Comparison of ENCODE assay signal across 1 cellular context in the genomic region with DNA sequence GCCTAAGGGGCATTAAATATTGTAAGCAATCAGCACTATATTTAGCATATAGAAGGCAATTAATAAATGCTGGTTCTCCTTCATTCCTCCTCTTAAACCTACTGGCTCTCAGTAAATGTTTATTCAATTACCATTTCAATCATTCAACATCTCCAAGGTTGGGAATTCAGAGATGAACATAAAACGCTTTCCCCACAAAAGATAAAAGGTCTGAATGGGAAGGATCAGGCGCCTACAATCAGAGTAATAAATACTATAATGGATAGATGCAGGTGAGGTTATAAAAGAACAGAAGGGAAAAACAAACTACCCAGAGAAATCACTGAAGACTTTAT.
TF ChIP-seq lines count a peak whose summit lies in the region.

No MANE protein-coding gene starts in this region.

TF ChIP-seq in neural cell, 6 proteins besides CTCF, POLR2A, EP300 and RAD21 (continued from another document):
- TF ChIP-seq POLR2AphosphoS5 (IDR thresholded peaks at IDR 0.05) (no peak), SMC3 (conservative IDR thresholded peaks at IDR 0.05; ENCODE audit: poor library complexity) (no peak)
